8 cellular contexts compared by ENCODE assay signal in the genomic region with DNA sequence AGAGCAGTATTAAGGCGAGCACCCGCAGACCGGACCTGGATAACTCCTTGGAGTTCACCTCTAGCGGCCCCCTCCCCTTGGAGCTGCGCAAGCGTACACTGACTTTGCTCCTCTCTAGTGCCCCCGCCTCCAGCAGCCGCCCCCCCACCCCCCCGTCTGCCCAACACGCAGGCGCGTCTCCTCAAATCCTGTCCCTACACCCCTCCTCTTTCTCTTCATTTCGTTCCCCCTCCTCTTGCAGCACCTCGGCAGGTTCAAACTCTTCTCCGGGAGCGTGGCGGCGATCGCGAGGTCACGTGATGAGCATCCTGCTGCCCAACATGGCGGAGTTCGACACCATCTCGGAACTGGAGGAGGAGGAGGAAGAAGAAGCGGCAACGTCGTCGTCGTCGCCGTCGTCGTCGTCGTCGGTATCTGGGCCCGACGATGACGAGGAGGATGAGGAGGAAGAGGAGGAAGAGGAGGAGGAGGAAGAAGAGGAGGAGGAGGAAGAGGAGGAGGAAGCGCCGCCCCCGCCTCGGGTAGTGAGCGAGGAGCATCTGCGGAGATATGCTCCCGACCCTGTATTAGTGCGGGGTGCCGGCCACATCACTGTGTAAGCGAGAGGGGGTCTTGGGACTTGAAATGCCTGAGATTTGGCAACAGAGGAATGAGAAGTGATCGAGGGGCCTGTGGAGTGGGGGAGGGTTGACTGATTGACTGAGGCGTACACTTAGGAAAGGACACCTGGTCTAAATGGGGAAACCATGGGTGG. TPM values are rescaled to one million over a fixed set of nuclear protein-coding genes. Genes with fewer than 3 reads are reported as not detected.
DNase-seq lines count a peak whose midpoint lies in the region; ATAC-seq lines count a peak whose summit lies in the region.

Gene CHIC1, plus strand, starts transcription at position 212 of the 754 bp plus-strand sequence. Its CDS starts 88 bp downstream, at position 300.

- ATAC-seq in GM18873 (IDR thresholded peaks at IDR 0.05; ENCODE audit: low FRiP score, unreplicated experiment) (peak; percentile 47), HG03139 (IDR thresholded peaks at IDR 0.05; ENCODE audit: unreplicated experiment) (peak; percentile 64)
- peak; percentile 85 for ATAC-seq in activated CD8-positive, alpha-beta T cell treated with anti-CD3 and anti-CD28 coated beads, Interleukin-2, amount 10 ng/mL, durations not matched to agents 7 days and 5 days

- no peaks in the 10 kb centered on the region for H3K27me3 ChIP-seq in ectodermal cell (ENCODE audit: control insufficient read depth, insufficient read depth, low read length, poor library complexity, severe bottlenecking)

- H3K27ac ChIP-seq in ectodermal cell (ENCODE audit: insufficient read depth, low read depth, low read length, poor library complexity, severe bottlenecking), result peak within 1 kb of the TSS; percentile 70

- CTCF ChIA-PET in activated CD8-positive, alpha-beta T cell treated with anti-CD3 and anti-CD28 coated beads, Interleukin-2, amount 10 ng/mL, durations not matched to agents 7 days and 5 days (lab: Charles Lee), result no interaction called here

- no peaks in the 10 kb centered on the region for H3K9me3 Mint-ChIP-seq in activated CD8-positive, alpha-beta T cell treated with anti-CD3 and anti-CD28 coated beads, Interleukin-2, amount 10 ng/mL, durations not matched to agents 7 days and 5 days (ENCODE audit: insufficient read depth)

- 1% methylated on average over 46 to 47 of the region's 51 CpGs for WGBS in ectodermal cell, 2 experiments

- H3K27ac Mint-ChIP-seq in activated CD8-positive, alpha-beta T cell treated with anti-CD3 and anti-CD28 coated beads, Interleukin-2, amount 10 ng/mL, durations not matched to agents 7 days and 5 days, result peak within 1 kb of the TSS; percentile 94

- H3K36me3 ChIP-seq in ectodermal cell (ENCODE audit: control insufficient read depth, insufficient read depth, low read length), result no peaks in the 10 kb centered on the region

- POLR2A ChIA-PET in activated CD8-positive, alpha-beta T cell treated with anti-CD3 and anti-CD28 coated beads, Interleukin-2, amount 10 ng/mL, durations not matched to agents 7 days and 5 days (lab: Charles Lee), result no interaction called here

- DNase-seq in ACHN (peak; percentile 67), NCI-H510A (lab: John Stamatoyannopoulos, UW) (peak; percentile 57), medulla oblongata (ENCODE audit: extremely low spot score) (peak; percentile 66)
- DNase-seq in activated CD8-positive, alpha-beta T cell treated with anti-CD3 and anti-CD28 coated beads, Interleukin-2, amount 10 ng/mL, durations not matched to agents 7 days and 5 days, result peak; percentile 79
- peak; percentile 28 to 44 (median 38) for DNase-seq in stimulated activated CD4-positive, alpha-beta T cell treated with anti-CD3 and anti-CD28 coated beads, TNF-alpha, amount 100 ng/mL, for 4 hours (ENCODE audit: low read depth in 3 of 3)

- H3K4me1 Mint-ChIP-seq in activated CD8-positive, alpha-beta T cell treated with anti-CD3 and anti-CD28 coated beads, Interleukin-2, amount 10 ng/mL, durations not matched to agents 7 days and 5 days (ENCODE audit: low read depth), result peaks cover 17% of the 10 kb centered on the region

- in situ Hi-C loops in ACHN (cut with HindIII; ENCODE audit: low pct_ligation_motif_present, low pct_unique_long_range_greater_than_20kb, low sequenced_read_pairs), result no loop called here

- H3K36me3 Mint-ChIP-seq in activated CD8-positive, alpha-beta T cell treated with anti-CD3 and anti-CD28 coated beads, Interleukin-2, amount 10 ng/mL, durations not matched to agents 7 days and 5 days (ENCODE audit: low read depth), result no peaks in the 10 kb centered on the region

- no peaks in the 10 kb centered on the region for H3K27me3 Mint-ChIP-seq in activated CD8-positive, alpha-beta T cell treated with anti-CD3 and anti-CD28 coated beads, Interleukin-2, amount 10 ng/mL, durations not matched to agents 7 days and 5 days (ENCODE audit: low read depth)

- no peaks in the 10 kb centered on the region for H3K4me1 ChIP-seq in ectodermal cell (ENCODE audit: control insufficient read depth, insufficient read depth, low read length)

- peak within 1 kb of the TSS; percentile 46 for H3K4me3 ChIP-seq in ectodermal cell (ENCODE audit: insufficient read depth, low read depth, low read length)

- H3K4me3 Mint-ChIP-seq in activated CD8-positive, alpha-beta T cell treated with anti-CD3 and anti-CD28 coated beads, Interleukin-2, amount 10 ng/mL, durations not matched to agents 7 days and 5 days, result peak within 1 kb of the TSS; percentile 81

- H3K9me3 ChIP-seq in ectodermal cell (ENCODE audit: control insufficient read depth, low read length), result no peaks in the 10 kb centered on the region

RNA-seq across cellular contexts. Expression of gene CHIC1, which starts in this region (rescaled TPM):
- 1 to 10 TPM; 3.6 to 5.0 TPM for total RNA-seq in activated CD8-positive, alpha-beta T cell treated with anti-CD3 and anti-CD28 coated beads, Interleukin-2, amount 10 ng/mL, durations not matched to agents 7 days and 5 days
- 8.2 TPM for polyA plus RNA-seq in ectodermal cell (2013, experiment 1 of 4)
- 7.8 TPM for polyA plus RNA-seq in ectodermal cell (2013, experiment 2 of 4)
- 6.0 TPM for polyA plus RNA-seq in ectodermal cell (2013, experiment 3 of 4)
- polyA plus RNA-seq in ectodermal cell (2013, experiment 4 of 4), result 7.8 TPM

Comparison
In these comparisons a context has a peak if more than half of its experiments do, and no peak if none do; other contexts are left out.
1. Peak in every context shown above with its lines: DNase-seq, ATAC-seq, H3K4me3 ChIP-seq and H3K27ac ChIP-seq.